22 cellular contexts compared by ENCODE assay signal in genomic region chrX:74546984-74547383, GRCh38.
"Had no signal": no experiment of that assay in that cellular context is flagged by ENCODE, and none has a peak within 500 bp of the region (broad histone marks: within the 10 kb centered on the region; RNA-seq: fewer than 3 reads in every experiment).

No MANE protein-coding gene starts in this region.

- H3K9ac ChIP-seq: KMS-11 had no signal

- ATAC-seq: activated CD8-positive, alpha-beta T cell treated with anti-CD3 and anti-CD28 coated beads for 36 hours; activated T-cell treated with anti-CD3 and anti-CD28 coated beads, Interleukin-2, amount 50 U/mL, for 72 hours; T-cell had no signal

- H3K27ac Mint-ChIP-seq: activated CD8-positive, alpha-beta T cell treated with anti-CD3 and anti-CD28 coated beads for 36 hours; activated naive CD8-positive, alpha-beta T cell treated with anti-CD3 and anti-CD28 coated beads, Interleukin-2, amount 10 ng/mL, durations not matched to agents 7 days and 5 days; activated T-cell treated with anti-CD3 and anti-CD28 coated beads, Interleukin-2, amount 50 U/mL, for 72 hours had no signal

- H3K27ac ChIP-seq: adrenal gland, KMS-11 had no signal

- H3K4me1 ChIP-seq: adrenal gland had no signal

- H3K4me3 ChIP-seq: adrenal gland had no signal

- H3K9me3 ChIP-seq: adrenal gland had no signal

- H3K27me3 Mint-ChIP-seq: activated CD8-positive, alpha-beta T cell treated with anti-CD3 and anti-CD28 coated beads for 36 hours had no signal

- H3K36me3 ChIP-seq: adrenal gland had no signal

- H3K4me3 Mint-ChIP-seq: activated CD8-positive, alpha-beta T cell treated with anti-CD3 and anti-CD28 coated beads for 36 hours; activated naive CD8-positive, alpha-beta T cell treated with anti-CD3 and anti-CD28 coated beads, Interleukin-2, amount 10 ng/mL, durations not matched to agents 7 days and 5 days; activated T-cell treated with anti-CD3 and anti-CD28 coated beads, Interleukin-2, amount 50 U/mL, for 72 hours; T-cell had no signal

- FAIRE-seq: TTC549 had no signal

- H3K4me2 ChIP-seq: KMS-11 had no signal

- H3K27me3 ChIP-seq: adrenal gland had no signal

- DNase-seq: activated CD4-positive, alpha-beta T cell treated with anti-CD3 and anti-CD28 coated beads for 4 hours; activated CD4-positive, CD25-positive, alpha-beta regulatory T cell; activated CD8-positive, alpha-beta memory T cell treated with anti-CD3 and anti-CD28 coated beads, Interleukin-2, amount 50 U/mL, for 4 hours; activated CD8-positive, alpha-beta T cell treated with anti-CD3 and anti-CD28 coated beads for 36 hours; activated naive CD4-positive, alpha-beta T cell treated with anti-CD3 and anti-CD28 coated beads, Interleukin-2, amount 50 U/mL, for 16 hours; activated naive CD8-positive, alpha-beta T cell treated with anti-CD3 and anti-CD28 coated beads, Interleukin-2, amount 10 ng/mL, durations not matched to agents 7 days and 5 days; activated T-cell treated with anti-CD3 and anti-CD28 coated beads, Interleukin-2, amount 50 U/mL, for 72 hours; adrenal gland; anterior cingulate cortex; caudate nucleus; NCI-H1092; NCI-H1417; NCI-H1694; NCI-H2029 treated with DMSO at 0.1 percent for 48 hours; NCI-H510A treated with DMSO at 0.1 percent for 48 hours; NCI-H69; SIG-M5; T-cell; T-helper 2 cell; T1000 had no signal

- H3K9me3 Mint-ChIP-seq: activated CD8-positive, alpha-beta T cell treated with anti-CD3 and anti-CD28 coated beads for 36 hours; T-cell had no signal

- H3K36me3 Mint-ChIP-seq: activated naive CD8-positive, alpha-beta T cell treated with anti-CD3 and anti-CD28 coated beads, Interleukin-2, amount 10 ng/mL, durations not matched to agents 7 days and 5 days; T-cell had no signal
